Comparison of ENCODE assay signal across 25 cellular contexts in genomic region chr17:37461668-37462067, GRCh38. TPM values are rescaled to one million over a fixed set of nuclear protein-coding genes. Genes with fewer than 3 reads are reported as not detected.
A peak's percentile ranks its signal among the peaks of the same experiment; 100 is the strongest.
DNase-seq lines count a peak whose midpoint lies in the region; TF ChIP-seq lines count a peak whose summit lies in the region.
"Had no signal": no experiment of that assay in that cellular context is flagged by ENCODE, and none has a peak within 500 bp of the region (broad histone marks: within the 10 kb centered on the region; RNA-seq: fewer than 3 reads in every experiment).

No MANE protein-coding gene starts in this region.

- H3K36me3 Mint-ChIP-seq in activated T-cell treated with anti-CD3 and anti-CD28 coated beads, Interleukin-2, amount 50 U/mL, for 24 hours (ENCODE audit: low read depth): peaks cover 73% of the 10 kb centered on the region
- peaks cover 32% of the 10 kb centered on the region for H3K36me3 Mint-ChIP-seq in activated T-helper 1 cell treated with anti-CD3 and anti-CD28 coated beads, Interleukin-12 subunit alpha, Interleukin-12 subunit beta, Interleukin-2, Interleukin-4 antibody, amounts not matched to agents 30 ng/mL and 10 ng/mL and 1 ng/mL, durations not matched to agents 14 hours and 24 hours and 36 hours (ENCODE audit: low read depth)
- H3K36me3 Mint-ChIP-seq in nephron progenitor cell (ENCODE audit: low read depth) (peaks cover 47% of the 10 kb centered on the region), progenitor cell of endocrine pancreas (ENCODE audit: insufficient read depth) (peaks cover 19% of the 10 kb centered on the region)

- H3K27me3 Mint-ChIP-seq in activated T-cell treated with anti-CD3 and anti-CD28 coated beads, Interleukin-2, amount 50 U/mL, for 24 hours: no peaks in the 10 kb centered on the region
- no peaks in the 10 kb centered on the region for H3K27me3 Mint-ChIP-seq in activated T-helper 1 cell treated with anti-CD3 and anti-CD28 coated beads, Interleukin-12 subunit alpha, Interleukin-12 subunit beta, Interleukin-2, Interleukin-4 antibody, amounts not matched to agents 30 ng/mL and 10 ng/mL and 1 ng/mL, durations not matched to agents 14 hours and 24 hours and 36 hours (ENCODE audit: insufficient read depth)
- H3K27me3 Mint-ChIP-seq in nephron progenitor cell (ENCODE audit: low read depth, poor library complexity) (peaks cover 3% of the 10 kb centered on the region), progenitor cell of endocrine pancreas (no peaks in the 10 kb centered on the region)
- H3K27me3 Mint-ChIP-seq: activated naive CD8-positive, alpha-beta T cell treated with anti-CD3 and anti-CD28 coated beads, Interleukin-2, amount 10 ng/mL, durations not matched to agents 7 days and 5 days; memory B cell had no signal

- no peaks in the 10 kb centered on the region for H3K9me3 Mint-ChIP-seq in activated T-cell treated with anti-CD3 and anti-CD28 coated beads, Interleukin-2, amount 50 U/mL, for 24 hours
- no peaks in the 10 kb centered on the region for H3K9me3 Mint-ChIP-seq in activated T-helper 1 cell treated with anti-CD3 and anti-CD28 coated beads, Interleukin-12 subunit alpha, Interleukin-12 subunit beta, Interleukin-2, Interleukin-4 antibody, amounts not matched to agents 30 ng/mL and 10 ng/mL and 1 ng/mL, durations not matched to agents 14 hours and 24 hours and 36 hours
- H3K9me3 Mint-ChIP-seq in nephron progenitor cell (no peaks in the 10 kb centered on the region), progenitor cell of endocrine pancreas (ENCODE audit: low read depth) (no peaks in the 10 kb centered on the region)
- H3K9me3 Mint-ChIP-seq: activated naive CD8-positive, alpha-beta T cell treated with anti-CD3 and anti-CD28 coated beads, Interleukin-2, amount 10 ng/mL, durations not matched to agents 7 days and 5 days; memory B cell had no signal

- no peak overlapping the region for H3K4me3 Mint-ChIP-seq in activated T-cell treated with anti-CD3 and anti-CD28 coated beads, Interleukin-2, amount 50 U/mL, for 24 hours
- H3K4me3 Mint-ChIP-seq in activated T-helper 1 cell treated with anti-CD3 and anti-CD28 coated beads, Interleukin-12 subunit alpha, Interleukin-12 subunit beta, Interleukin-2, Interleukin-4 antibody, amounts not matched to agents 30 ng/mL and 10 ng/mL and 1 ng/mL, durations not matched to agents 14 hours and 24 hours and 36 hours: no peak overlapping the region
- H3K4me3 Mint-ChIP-seq in nephron progenitor cell: no peak overlapping the region
- no peak overlapping the region for H3K4me3 Mint-ChIP-seq in progenitor cell of endocrine pancreas (ENCODE audit: low read depth)
- H3K4me3 Mint-ChIP-seq: activated naive CD8-positive, alpha-beta T cell treated with anti-CD3 and anti-CD28 coated beads, Interleukin-2, amount 10 ng/mL, durations not matched to agents 7 days and 5 days; memory B cell had no signal

- peak overlapping the region; percentile 57 for H3K27ac Mint-ChIP-seq in activated T-cell treated with anti-CD3 and anti-CD28 coated beads, Interleukin-2, amount 50 U/mL, for 24 hours
- H3K27ac Mint-ChIP-seq in activated T-helper 1 cell treated with anti-CD3 and anti-CD28 coated beads, Interleukin-12 subunit alpha, Interleukin-12 subunit beta, Interleukin-2, Interleukin-4 antibody, amounts not matched to agents 30 ng/mL and 10 ng/mL and 1 ng/mL, durations not matched to agents 14 hours and 24 hours and 36 hours: peak overlapping the region; percentile 78
- H3K27ac Mint-ChIP-seq in nephron progenitor cell: peak overlapping the region; percentile 48
- H3K27ac Mint-ChIP-seq in progenitor cell of endocrine pancreas: no peak overlapping the region
- H3K27ac Mint-ChIP-seq: activated naive CD8-positive, alpha-beta T cell treated with anti-CD3 and anti-CD28 coated beads, Interleukin-2, amount 10 ng/mL, durations not matched to agents 7 days and 5 days; memory B cell had no signal

- intact Hi-C loops in activated T-helper 1 cell treated with anti-CD3 and anti-CD28 coated beads, Interleukin-12 subunit alpha, Interleukin-12 subunit beta, Interleukin-2, Interleukin-4 antibody, amounts not matched to agents 30 ng/mL and 10 ng/mL and 1 ng/mL, durations not matched to agents 14 hours and 24 hours and 36 hours (cut with micrococcal nuclease): no loop called here

- peaks cover 10% of the 10 kb centered on the region for H3K4me1 Mint-ChIP-seq in activated T-cell treated with anti-CD3 and anti-CD28 coated beads, Interleukin-2, amount 50 U/mL, for 24 hours (ENCODE audit: low read depth)
- peaks cover 19% of the 10 kb centered on the region for H3K4me1 Mint-ChIP-seq in activated T-helper 1 cell treated with anti-CD3 and anti-CD28 coated beads, Interleukin-12 subunit alpha, Interleukin-12 subunit beta, Interleukin-2, Interleukin-4 antibody, amounts not matched to agents 30 ng/mL and 10 ng/mL and 1 ng/mL, durations not matched to agents 14 hours and 24 hours and 36 hours (ENCODE audit: low read depth)
- H3K4me1 Mint-ChIP-seq in nephron progenitor cell (no peaks in the 10 kb centered on the region), progenitor cell of endocrine pancreas (ENCODE audit: low read depth) (no peaks in the 10 kb centered on the region)
- H3K4me1 Mint-ChIP-seq: memory B cell had no signal

- no peak for DNase-seq in activated T-cell treated with anti-CD3 and anti-CD28 coated beads, Interleukin-2, amount 50 U/mL, for 24 hours
- DNase-seq in activated T-cell treated with anti-CD3 and anti-CD28 coated beads, Interleukin-2, amount 50 U/mL, for 1 hour: no peak
- DNase-seq in HT1080 (ENCODE audit: low read depth) (peak; percentile 11), nephron progenitor cell (no peak), NCI-H1436 treated with DMSO at 0.1 percent for 48 hours (lab: John Stamatoyannopoulos, UW) (no peak), progenitor cell of endocrine pancreas (ENCODE audit: low spot score, unreplicated experiment) (no peak), NCI-H1092 (lab: John Stamatoyannopoulos, UW) (no peak)
- no peak for DNase-seq in activated T-helper 1 cell treated with anti-CD3 and anti-CD28 coated beads, Interleukin-12 subunit alpha, Interleukin-12 subunit beta, Interleukin-2, Interleukin-4 antibody, amounts not matched to agents 30 ng/mL and 10 ng/mL and 1 ng/mL, durations not matched to agents 14 hours and 24 hours and 36 hours (ENCODE audit: low spot score)
- DNase-seq: activated CD8-positive, alpha-beta memory T cell treated with anti-CD3 and anti-CD28 coated beads for 24 hours; activated naive CD8-positive, alpha-beta T cell treated with anti-CD3 and anti-CD28 coated beads, Interleukin-2, amount 10 ng/mL, durations not matched to agents 7 days and 5 days; Caco-2; DMS53; effector CD8-positive, alpha-beta T cell; left lung; MM.1S; NCI-H2081; NCI-H2227 treated with DMSO at 0.1 percent for 48 hours; NCI-H526; pancreas; PC-9; Right ventricle myocardium superior; small intestine; stimulated activated naive CD4-positive, alpha-beta T cell; testis had no signal

- TF ChIP-seq CTCF in nephron progenitor cell (IDR thresholded peaks at IDR 0.05) (no peak), progenitor cell of endocrine pancreas (IDR thresholded peaks at IDR 0.05; ENCODE audit: unreplicated experiment) (no peak)

RNA-seq across cellular contexts. Expression of gene DUSP14, which starts 28.0 kb away (rescaled TPM):
- 69.7 and 82.3 TPM in 2 replicates for total RNA-seq in HT1080 (2014; rRNA removed; shearing (Covaris generic))
- polyA plus RNA-seq in HT1080 (2015; cell fraction: cytosol; rRNA removed): 55.5 and 56.1 TPM in 2 replicates
- 36.9 and 43.5 TPM in 2 replicates for polyA plus RNA-seq in HT1080 (2015; cell fraction: nucleus; rRNA removed)
- 21.4 and 22.3 TPM in 2 replicates for total RNA-seq in activated T-helper 1 cell treated with anti-CD3 and anti-CD28 coated beads, Interleukin-12 subunit alpha, Interleukin-12 subunit beta, Interleukin-2, Interleukin-4 antibody, amounts not matched to agents 30 ng/mL and 10 ng/mL and 1 ng/mL, durations not matched to agents 14 hours and 24 hours and 36 hours
- total RNA-seq in progenitor cell of endocrine pancreas: 18.7 and 19.2 TPM in 2 replicates

RNA-seq across cellular contexts. Expression of gene TADA2A, which starts 55.0 kb away (rescaled TPM):
- total RNA-seq in HT1080 (2014; rRNA removed; shearing (Covaris generic)): 26.7 and 28.8 TPM in 2 replicates
- polyA plus RNA-seq in HT1080 (2015; cell fraction: cytosol; rRNA removed): 13.4 and 13.8 TPM in 2 replicates
- 33.2 and 38.0 TPM in 2 replicates for polyA plus RNA-seq in HT1080 (2015; cell fraction: nucleus; rRNA removed)
- total RNA-seq in activated T-helper 1 cell treated with anti-CD3 and anti-CD28 coated beads, Interleukin-12 subunit alpha, Interleukin-12 subunit beta, Interleukin-2, Interleukin-4 antibody, amounts not matched to agents 30 ng/mL and 10 ng/mL and 1 ng/mL, durations not matched to agents 14 hours and 24 hours and 36 hours: 39.7 and 41.9 TPM in 2 replicates
- total RNA-seq in progenitor cell of endocrine pancreas: 31.2 and 31.5 TPM in 2 replicates

RNA-seq across cellular contexts. Expression of gene ACACA, which starts 55.0 kb away (rescaled TPM):
- total RNA-seq in HT1080 (2014; rRNA removed; shearing (Covaris generic)): 30.4 and 43.6 TPM in 2 replicates
- polyA plus RNA-seq in HT1080 (2015; cell fraction: cytosol; rRNA removed): 20.7 and 22.7 TPM in 2 replicates
- polyA plus RNA-seq in HT1080 (2015; cell fraction: nucleus; rRNA removed): 62.3 and 65.0 TPM in 2 replicates
- 110 and 122 TPM in 2 replicates for total RNA-seq in activated T-helper 1 cell treated with anti-CD3 and anti-CD28 coated beads, Interleukin-12 subunit alpha, Interleukin-12 subunit beta, Interleukin-2, Interleukin-4 antibody, amounts not matched to agents 30 ng/mL and 10 ng/mL and 1 ng/mL, durations not matched to agents 14 hours and 24 hours and 36 hours
- 105 and 111 TPM in 2 replicates for total RNA-seq in progenitor cell of endocrine pancreas
